8 cellular contexts compared by ENCODE assay signal in genomic region chr10:101367569-101368453, GRCh38. TPM values are rescaled to one million over a fixed set of nuclear protein-coding genes. Genes with fewer than 3 reads are reported as not detected.
DNase-seq lines count a peak whose midpoint lies in the region; ATAC-seq and TF ChIP-seq lines count a peak whose summit lies in the region.

No MANE protein-coding gene starts in this region.

- H3K36me3 Mint-ChIP-seq in activated naive CD8-positive, alpha-beta T cell = peaks cover 17% of the 10 kb centered on the region

- no peak for TF ChIP-seq CTCF in AG09309 (IDR thresholded peaks at IDR 0.05; ENCODE audit: control insufficient read depth, insufficient read depth, low read depth, low read length, missing control alignments)
- TF ChIP-seq CTCF in HFF-Myc (IDR thresholded peaks at IDR 0.05; ENCODE audit: low read depth, low read length, missing control alignments) = no peak
- no peak for TF ChIP-seq CTCF in kidney epithelial cell (IDR thresholded peaks at IDR 0.05; ENCODE audit: insufficient read depth, low read length, poor library complexity, severe bottlenecking)

- DNase-seq in AG09309 (ENCODE audit: low read depth) (peak; percentile 20), HFF-Myc (ENCODE audit: extremely low read depth, low read depth) (peak; percentile 52), kidney epithelial cell (ENCODE audit: low read depth) (peak; percentile 77), GDM1 (lab: John Stamatoyannopoulos, UW) (no peak), activated gamma-delta T cell (lab: John Stamatoyannopoulos, UW) (no peak)
- no peak for DNase-seq in effector CD4-positive, alpha-beta T cell

- H3K4me3 ChIP-seq in AG09309 (ENCODE audit: control insufficient read depth, low read depth, low read length) (no peak overlapping the region), HFF-Myc (replicated peaks; ENCODE audit: low read depth, low read length) (no peak overlapping the region), kidney epithelial cell (ENCODE audit: low read depth, low read length) (no peak overlapping the region)

- ATAC-seq in GM21737 (IDR thresholded peaks at IDR 0.05; ENCODE audit: unreplicated experiment) = no peak

- peak overlapping the region; percentile 4 for H3K4me3 Mint-ChIP-seq in activated naive CD8-positive, alpha-beta T cell

- no peaks in the 10 kb centered on the region for H3K36me3 ChIP-seq in kidney epithelial cell (ENCODE audit: control insufficient read depth, insufficient read depth, low read length)

- no peaks in the 10 kb centered on the region for H3K9me3 Mint-ChIP-seq in activated naive CD8-positive, alpha-beta T cell (ENCODE audit: low read depth)

- no peaks in the 10 kb centered on the region for H3K27me3 ChIP-seq in kidney epithelial cell (ENCODE audit: control insufficient read depth, insufficient read depth, low read length)

- no peaks in the 10 kb centered on the region for H3K27me3 Mint-ChIP-seq in activated naive CD8-positive, alpha-beta T cell

- peak overlapping the region; percentile 81 for H3K27ac Mint-ChIP-seq in activated naive CD8-positive, alpha-beta T cell

- H3K4me1 Mint-ChIP-seq in activated naive CD8-positive, alpha-beta T cell (ENCODE audit: low read depth) = peaks cover 24% of the 10 kb centered on the region

RNA-seq across cellular contexts. Expression of gene BTRC, which starts 13.8 kb away (rescaled TPM):
- total RNA-seq in kidney epithelial cell = 10.2 and 15.9 TPM in 2 replicates

Comparison
In these comparisons a context has a peak if more than half of its experiments do, and no peak if none do; other contexts are left out.
1. DNase-seq: peak in AG09309 (single experiment), HFF-Myc (single experiment) and kidney epithelial cell (single experiment); none in effector CD4-positive, alpha-beta T cell (single experiment), GDM1 (single experiment) and activated gamma-delta T cell (single experiment).